Comparison of ENCODE assay signal across 8 cellular contexts in the genomic region with DNA sequence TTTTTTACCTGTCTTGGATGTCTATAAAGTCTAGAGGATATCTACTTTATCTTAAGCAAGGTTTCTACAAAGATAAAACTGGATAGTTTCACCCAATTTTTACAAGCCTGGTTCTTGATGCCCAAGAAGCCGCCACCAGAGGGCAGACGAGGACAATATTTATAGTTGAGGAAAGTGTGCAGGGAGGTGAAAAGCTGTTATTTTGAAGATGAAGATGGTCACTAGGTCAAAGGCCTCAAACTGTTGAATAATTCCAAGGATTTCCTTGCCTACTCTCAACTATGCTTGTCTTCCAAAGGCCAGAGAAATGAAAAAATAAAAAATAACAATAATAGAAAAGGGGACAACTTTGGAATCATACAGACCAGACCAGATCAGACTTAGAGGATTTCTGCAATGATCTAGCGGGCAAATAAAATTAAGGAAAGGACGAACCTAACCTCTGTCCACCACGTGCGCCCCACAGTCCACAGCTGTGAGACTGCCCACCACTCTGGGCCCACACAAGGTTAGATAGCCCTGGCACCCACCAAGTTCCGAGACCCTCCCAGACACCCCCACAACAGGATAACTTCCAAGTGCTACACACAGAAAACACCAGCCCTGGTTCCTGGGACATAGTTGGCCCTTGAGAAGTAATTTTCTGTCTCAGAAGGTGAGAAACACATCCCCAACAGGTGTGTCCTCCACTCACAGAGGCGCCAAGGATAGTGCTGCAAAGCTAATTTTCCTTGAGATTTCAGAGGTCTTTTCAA. TPM values are rescaled to one million over a fixed set of nuclear protein-coding genes. Genes with fewer than 3 reads are reported as not detected.
DNase-seq lines count a peak whose midpoint lies in the region; ATAC-seq and TF ChIP-seq lines count a peak whose summit lies in the region.

No MANE protein-coding gene starts in this region.

- H3K4me3 ChIP-seq in RWPE2 (ENCODE audit: severe bottlenecking) (no peak overlapping the region), prostate gland (no peak overlapping the region), uterus (no peak overlapping the region)

- peak; percentile 54 for ATAC-seq in RWPE2 (ENCODE audit: low read depth)

- no peaks in the 10 kb centered on the region for H3K36me3 ChIP-seq in RWPE2 (ENCODE audit: low read depth)
- H3K36me3 ChIP-seq in prostate gland, result no peaks in the 10 kb centered on the region
- no peaks in the 10 kb centered on the region for H3K36me3 ChIP-seq in uterus

- H3K27me3 ChIP-seq in RWPE2 (ENCODE audit: insufficient read depth, poor library complexity, severe bottlenecking) (no peaks in the 10 kb centered on the region), prostate gland (replicated peaks; ENCODE audit: insufficient read depth) (no peaks in the 10 kb centered on the region), uterus (no peaks in the 10 kb centered on the region)

- H3K4me1 ChIP-seq in RWPE2 (ENCODE audit: insufficient read depth, poor library complexity, severe bottlenecking) (peaks cover 13% of the 10 kb centered on the region), prostate gland (replicated peaks) (no peaks in the 10 kb centered on the region), uterus (no peaks in the 10 kb centered on the region)

- H3K27ac ChIP-seq in RWPE2 (ENCODE audit: poor library complexity, severe bottlenecking) (no peak overlapping the region), prostate gland (no peak overlapping the region), uterus (peak overlapping the region in 1 of 2 donors; percentile 23)

- intact Hi-C loops in prostate gland (cut with DNase I) (loop anchor here (2.0 kb wide), 1 partner anchor 165 kb away; no protein-coding TSS in a partner anchor), uterus (cut with DNase I; ENCODE audit: low total_unique reads) (loop anchor here (10.0 kb wide), 1 partner anchor 169 kb away; no protein-coding TSS in a partner anchor)

- DNase-seq in A172 (ENCODE audit: low spot score), result peak; percentile 65
- DNase-seq in HT-29 (ENCODE audit: low spot score), result peak; percentile 85
- DNase-seq in RWPE2 (ENCODE audit: low spot score), result no peak
- peak; percentile 49 for DNase-seq in activated T-helper 9 cell treated with anti-CD3 and anti-CD28 coated beads, Interleukin-2, amount 50 U/mL, for 16 hours (ENCODE audit: low read depth)
- DNase-seq in germinal center (ENCODE audit: low spot score), result peak; percentile 49
- peak; percentile 61 for DNase-seq in prostate gland (ENCODE audit: low spot score)
- DNase-seq in uterus, result peak; percentile 72 to 80

- 41% methylated on average over 8 of the region's 8 CpGs for WGBS in prostate gland

- no peaks in the 10 kb centered on the region for H3K9me3 ChIP-seq in RWPE2 (ENCODE audit: severe bottlenecking)
- no peaks in the 10 kb centered on the region for H3K9me3 ChIP-seq in prostate gland
- no peaks in the 10 kb centered on the region for H3K9me3 ChIP-seq in uterus

- peak; percentile 55 for TF ChIP-seq CTCF in GM12874 (IDR thresholded peaks at IDR 0.05; ENCODE audit: insufficient read depth, low read depth, low read length)
- peak; percentile 88 for TF ChIP-seq CTCF in RWPE2 (IDR thresholded peaks at IDR 0.05; ENCODE audit: poor library complexity, severe bottlenecking)
- TF ChIP-seq CTCF in prostate gland (IDR thresholded peaks at IDR 0.05), result peak; percentile 52 to 80 (median 76)
- TF ChIP-seq CTCF in uterus (IDR thresholded peaks at IDR 0.05), result peak; percentile 66 to 80 (median 76)

- TF ChIP-seq POLR2A in prostate gland (IDR thresholded peaks at IDR 0.05) (no peak), uterus (IDR thresholded peaks at IDR 0.05) (no peak)

RNA-seq across cellular contexts. Expression of a gene that starts 2.8 kb away (rescaled TPM):
- 0.69 TPM in 1 of 2 replicates, not detected in the other for total RNA-seq in A172 (2014; rRNA removed; shearing (Covaris generic))
- total RNA-seq in HT-29 (2014; rRNA removed; shearing (Covaris generic)), result not detected in 2 replicates
- total RNA-seq in prostate gland, result 10 to 100 TPM in 1 of 2 donors, under 1 TPM in 1; 0.59 to 40.9 TPM
- 1 to 10 TPM in 2 of 4 donors, under 1 TPM in 2; under 0.01 to 3.8 (median 0.74) TPM for total RNA-seq in uterus

RNA-seq across cellular contexts. Expression of a gene that starts 34.0 kb away (rescaled TPM):
- total RNA-seq in A172 (2014; rRNA removed; shearing (Covaris generic)), result 50.0 and 67.9 TPM in 2 replicates
- total RNA-seq in HT-29 (2014; rRNA removed; shearing (Covaris generic)), result 10.5 and 16.6 TPM in 2 replicates
- total RNA-seq in prostate gland (10 to 100 TPM; 26.1 to 43.1 TPM), uterus (10 to 100 TPM in 3 of 4 donors, 1 to 10 TPM in 1; 5.1 to 64.7 (median 41.9) TPM)
